ENCODE assay signal across 22 cellular contexts in the genomic region with DNA sequence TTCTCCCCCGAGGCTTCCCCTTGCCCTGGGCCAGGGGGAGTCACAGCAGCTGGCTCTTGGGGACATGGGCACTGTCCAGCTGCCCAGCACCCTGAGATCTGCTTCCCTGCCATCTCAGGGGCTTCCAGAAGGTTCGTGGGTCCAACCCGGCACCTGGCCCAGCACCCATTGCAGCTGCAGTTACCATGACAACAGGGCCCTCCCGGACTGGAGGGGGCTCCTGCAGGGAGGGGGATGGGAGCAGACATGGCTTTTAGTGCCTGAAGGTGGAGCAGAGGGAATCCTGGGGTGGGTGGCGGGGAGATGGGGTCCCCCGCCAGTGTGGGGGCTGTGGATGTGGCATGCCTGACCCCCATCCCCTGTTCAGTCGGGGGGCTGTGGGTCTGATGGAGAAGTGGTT. TPM values are rescaled to one million over a fixed set of nuclear protein-coding genes. Genes with fewer than 3 reads are reported as not detected.
DNase-seq lines count a peak whose midpoint lies in the region; ATAC-seq, FAIRE-seq and TF ChIP-seq lines count a peak whose summit lies in the region.
"Had no signal": no experiment of that assay in that cellular context is flagged by ENCODE, and none has a peak within 500 bp of the region (broad histone marks: within the 10 kb centered on the region; RNA-seq: fewer than 3 reads in every experiment).

No MANE protein-coding gene starts in this region.

- TF ChIP-seq POLR2A in HepG2 (IDR thresholded peaks at IDR 0.05; ENCODE audit: insufficient read depth in 1 of 2, low read depth in 2 of 2, low read length in 2 of 2) (no peak), right lobe of liver (IDR thresholded peaks at IDR 0.05) (no peak)

- ATAC-seq in HepG2 (no peak), right lobe of liver (no peak), GM21390 (IDR thresholded peaks at IDR 0.05; ENCODE audit: unreplicated experiment) (no peak), T-helper 17 cell (no peak)
- no peak for ATAC-seq in naive thymus-derived CD8-positive, alpha-beta T cell
- ATAC-seq: CD8-positive, alpha-beta T cell; PC-3; T-cell had no signal

- no peak overlapping the region for H3K4me2 ChIP-seq in HepG2 (ENCODE audit: low read depth, low read length)
- H3K4me2 ChIP-seq: BLaER1 treated with 17β-estradiol and CSF1 and Interleukin-3, amounts not matched to agents 10 nM and 100 nM; SK-N-SH had no signal

- H3K36me3 Mint-ChIP-seq in naive thymus-derived CD8-positive, alpha-beta T cell: peaks cover 5 to 38% (median 6%) of the 10 kb centered on the region in 3 donors
- H3K36me3 Mint-ChIP-seq in T-helper 17 cell (ENCODE audit: low read depth): peaks cover 3% of the 10 kb centered on the region

- WGBS in HepG2 (ENCODE audit: low lambda C conversion rate): 100% methylated on average over 5 of the region's 7 CpGs
- WGBS in right lobe of liver (ENCODE audit: insufficient coverage, low coverage, low lambda C conversion rate, missing lambda C conversion rate): no CpG with 5 or more reads among the region's 7 CpGs

- H3K27me3 ChIP-seq in HepG2 (ENCODE audit: control insufficient read depth in 1 of 2, insufficient read depth in 2 of 2, low read length in 2 of 2) (no peaks in the 10 kb centered on the region), right lobe of liver (no peaks in the 10 kb centered on the region), WERI-Rb-1 (ENCODE audit: insufficient read depth, low read depth, severe bottlenecking) (no peaks in the 10 kb centered on the region)
- H3K27me3 ChIP-seq: BLaER1 treated with 17β-estradiol and CSF1 and Interleukin-3, amounts not matched to agents 10 nM and 100 nM had no signal

- H3K9me3 ChIP-seq in HepG2 (ENCODE audit: low read length): no peaks in the 10 kb centered on the region
- H3K9me3 ChIP-seq in right lobe of liver: no peaks in the 10 kb centered on the region
- no peaks in the 10 kb centered on the region for H3K9me3 ChIP-seq in WERI-Rb-1 (ENCODE audit: severe bottlenecking)
- no peaks in the 10 kb centered on the region for H3K9me3 ChIP-seq in T-helper 17 cell (ENCODE audit: control insufficient read depth, low read length, poor library complexity, severe bottlenecking)
- H3K9me3 ChIP-seq: BLaER1 treated with 17β-estradiol and CSF1 and Interleukin-3, amounts not matched to agents 10 nM and 100 nM; HAP-1; SK-N-SH had no signal

- H3K36me3 ChIP-seq in HepG2 (replicated peaks in 1 of 2; ENCODE audit: control insufficient read depth in 1 of 2, insufficient read depth in 2 of 2, low read length in 2 of 2): peaks cover 5 to 12% of the 10 kb centered on the region in 2 experiments; a peak in 4 of 5 replicates
- no peaks in the 10 kb centered on the region for H3K36me3 ChIP-seq in right lobe of liver
- peaks cover 37% of the 10 kb centered on the region for H3K36me3 ChIP-seq in WERI-Rb-1

- no peaks in the 10 kb centered on the region for H3K79me2 ChIP-seq in HepG2 (ENCODE audit: insufficient read depth, low read length)

- TF ChIP-seq CTCF in HepG2 (CRISPR knock-in tag; IDR thresholded peaks at IDR 0.05) (no peak), right lobe of liver (IDR thresholded peaks at IDR 0.05) (no peak), WERI-Rb-1 (IDR thresholded peaks at IDR 0.05; ENCODE audit: low read depth, low read length) (no peak)

- POLR2A ChIA-PET in HepG2 (lab: Yijun Ruan, JAX): no interaction called here
- POLR2A ChIA-PET in naive thymus-derived CD8-positive, alpha-beta T cell (lab: Charles Lee): interaction anchor here (4.1 kb wide), 1 partner anchor 8 kb away, joined by 15 read pairs; no protein-coding TSS in a partner anchor

- no peak overlapping the region for H2AFZ ChIP-seq in HepG2 (ENCODE audit: low read length)

- peaks cover 19 to 67% (median 34%) of the 10 kb centered on the region in 4 donors for H3K4me1 Mint-ChIP-seq in naive thymus-derived CD8-positive, alpha-beta T cell
- H3K4me1 Mint-ChIP-seq in T-helper 17 cell: peaks cover 26% of the 10 kb centered on the region

- no peaks in the 10 kb centered on the region for H3K9me3 Mint-ChIP-seq in naive thymus-derived CD8-positive, alpha-beta T cell
- H3K9me3 Mint-ChIP-seq: CD8-positive, alpha-beta T cell; T-cell had no signal

- TF ChIP-seq RAD21 in HepG2 (CRISPR knock-in tag; IDR thresholded peaks at IDR 0.05): no peak

- peaks cover 27% of the 10 kb centered on the region for H3K4me1 ChIP-seq in HepG2 (ENCODE audit: insufficient read depth, low read length)
- no peaks in the 10 kb centered on the region for H3K4me1 ChIP-seq in right lobe of liver
- H3K4me1 ChIP-seq: BLaER1 treated with 17β-estradiol and CSF1 and Interleukin-3, amounts not matched to agents 10 nM and 100 nM; HAP-1 had no signal

- H3K27ac Mint-ChIP-seq in naive thymus-derived CD8-positive, alpha-beta T cell: peak overlapping the region in 3 of 10 donors; percentile 7 to 28 (median 18)
- H3K27ac Mint-ChIP-seq in T-helper 17 cell: no peak overlapping the region
- H3K27ac Mint-ChIP-seq: CD8-positive, alpha-beta T cell; T-cell had no signal

- intact Hi-C loops in HepG2 (cut with micrococcal nuclease; ENCODE audit: unreplicated experiment) (no loop called here), right lobe of liver (cut with DNase I) (no loop called here)

- FAIRE-seq in HepG2 (lab: Jason Lieb, UNC): no peak

- no peaks in the 10 kb centered on the region for H3K27me3 Mint-ChIP-seq in naive thymus-derived CD8-positive, alpha-beta T cell
- no peaks in the 10 kb centered on the region for H3K27me3 Mint-ChIP-seq in T-helper 17 cell
- H3K27me3 Mint-ChIP-seq: T-cell had no signal

- DNase-seq in HepG2 (ENCODE audit: low spot score) (no peak), right lobe of liver (no peak), WERI-Rb-1 (peak; percentile 33), iPS-NIHi7 (ENCODE audit: extremely low spot score) (peak; percentile 18), T-helper 17 cell (no peak)
- no peak for DNase-seq in naive thymus-derived CD8-positive, alpha-beta T cell
- DNase-seq: Calu3; CD8-positive, alpha-beta T cell; DMS79 treated with DMSO at 0.1 percent for 48 hours; IMR-90; Karpas-422; NCI-H1105; NCI-H1930; PC-3; RPMI8226; SHP77 treated with DMSO at 0.1 percent for 48 hours; SK-N-SH; T-cell had no signal

- CTCF ChIA-PET in HepG2 (lab: Yijun Ruan, JAX; ENCODE audit: low intra/inter-chr PET ratio, low total read pairs): interaction anchor here (3.7 kb wide), 1 partner anchor 65 kb away, joined by 15 read pairs; no protein-coding TSS in a partner anchor

- BruUV-seq in HepG2 (replicated peaks; lab: Mats Ljungman, UMichigan): no TSS peak

- no peak overlapping the region for H3K4me3 ChIP-seq in HepG2 (replicated peaks in 1 of 3; ENCODE audit: insufficient read depth in 1 of 3, low read depth in 2 of 3, low read length in 3 of 3)
- no peak overlapping the region for H3K4me3 ChIP-seq in right lobe of liver
- H3K4me3 ChIP-seq in WERI-Rb-1 (ENCODE audit: low read depth, low read length): no peak overlapping the region
- H3K4me3 ChIP-seq: BLaER1 treated with 17β-estradiol and CSF1 and Interleukin-3, amounts not matched to agents 10 nM and 100 nM; HAP-1 had no signal

- TF ChIP-seq EP300 in HepG2 (IDR thresholded peaks at IDR 0.05; ENCODE audit: low read depth in 2 of 2, low read length in 2 of 2) (no peak), HepG2 (CRISPR knock-in tag; IDR thresholded peaks at IDR 0.05; ENCODE audit: borderline replicate concordance) (no peak)

- H3K27ac ChIP-seq in HepG2 (ENCODE audit: extremely low read length, insufficient read depth, low read length) (no peak overlapping the region), right lobe of liver (no peak overlapping the region), WERI-Rb-1 (peak overlapping the region; percentile 76)
- H3K27ac ChIP-seq: BLaER1 treated with 17β-estradiol and CSF1 and Interleukin-3, amounts not matched to agents 10 nM and 100 nM; HL-60 had no signal

- no peaks in the 10 kb centered on the region for H4K20me1 ChIP-seq in HepG2 (ENCODE audit: insufficient read depth, low read length)

- in situ Hi-C loops in HepG2 (cut with HindIII; ENCODE audit: extremely low pct_ligation_motif_present, low pct_unique_long_range_greater_than_20kb): loop anchor here (5.0 kb wide), 1 partner anchor 63 kb away; no protein-coding TSS in a partner anchor

- H3K9ac ChIP-seq in HepG2 (ENCODE audit: insufficient read depth, low read depth, low read length): no peak overlapping the region
- H3K9ac ChIP-seq: BLaER1 treated with 17β-estradiol and CSF1 and Interleukin-3, amounts not matched to agents 10 nM and 100 nM; SK-N-SH had no signal

- H3K4me3 Mint-ChIP-seq in naive thymus-derived CD8-positive, alpha-beta T cell: no peak overlapping the region
- H3K4me3 Mint-ChIP-seq in T-helper 17 cell: no peak overlapping the region
- H3K4me3 Mint-ChIP-seq: CD8-positive, alpha-beta T cell; T-cell had no signal

RNA-seq across cellular contexts. Expression of a gene that starts 14.7 kb away (rescaled TPM):
- total RNA-seq in HepG2 (2016; rRNA removed; fragmentation: Illumina TruSeq; extraction: Trizol) (67.3 and 72.0 TPM in 2 replicates), right lobe of liver (10 to 100 TPM; 19.9 to 54.5 (median 24.8) TPM), T-helper 17 cell (10 to 100 TPM; 42.3 to 55.2 TPM)
- 25.2 and 25.3 TPM in 2 replicates for total RNA-seq in HepG2 (2016; cell fraction: cytosol; rRNA removed; fragmentation: Illumina TruSeq; extraction: Trizol; ENCODE audit: low read depth)
- 65.2 and 75.0 TPM in 2 replicates for total RNA-seq in HepG2 (2016; cell fraction: insoluble cytoplasmic fraction; rRNA removed; fragmentation: Illumina TruSeq; extraction: Trizol)
- 37.0 and 38.0 TPM in 2 replicates for total RNA-seq in HepG2 (2016; cell fraction: membrane; rRNA removed; fragmentation: Illumina TruSeq; extraction: Trizol)
- 27.3 and 31.0 TPM in 2 replicates for total RNA-seq in HepG2 (2016; cell fraction: nucleus; rRNA removed; fragmentation: Illumina TruSeq; extraction: Trizol)
- polyA plus RNA-seq in HepG2 (2011; rRNA removed): 31.9 and 43.2 TPM in 2 replicates
- polyA plus RNA-seq in HepG2 (2011; cell fraction: cytosol; rRNA removed): 39.4 and 64.9 TPM in 2 replicates
- 44.7 and 53.7 TPM in 2 replicates for polyA plus RNA-seq in HepG2 (2011; cell fraction: nucleus; rRNA removed)
- polyA plus RNA-seq in HepG2 (2012): 19.6 and 20.3 TPM in 2 replicates
- 20.1 and 20.5 TPM in 2 replicates for polyA plus RNA-seq in HepG2 (2016; cell fraction: cytosol; fragmentation: Illumina TruSeq; extraction: Trizol; ENCODE audit: low read depth)
- 61.0 and 62.9 TPM in 2 replicates for polyA plus RNA-seq in HepG2 (2016; cell fraction: insoluble cytoplasmic fraction; fragmentation: Illumina TruSeq; extraction: Trizol; ENCODE audit: low read depth)
- 30.3 TPM in 2 replicates for polyA plus RNA-seq in HepG2 (2016; cell fraction: membrane; fragmentation: Illumina TruSeq; extraction: Trizol; ENCODE audit: low read depth)
- polyA plus RNA-seq in HepG2 (2016; cell fraction: nucleus; fragmentation: Illumina TruSeq; extraction: Trizol; ENCODE audit: insufficient read depth, low read depth): 55.0 and 61.1 TPM in 2 replicates
- 15.9 and 27.0 TPM in 2 replicates for polyA minus RNA-seq in HepG2 (2011; rRNA and poly(A)+ RNA removed; ENCODE audit: low replicate concordance)
- polyA minus RNA-seq in HepG2 (2011; cell fraction: cytosol; rRNA and poly(A)+ RNA removed): 10.9 and 16.1 TPM in 2 replicates
- 6.3 and 7.9 TPM in 2 replicates for polyA minus RNA-seq in HepG2 (2011; cell fraction: nucleus; rRNA and poly(A)+ RNA removed)
- total RNA-seq in naive thymus-derived CD8-positive, alpha-beta T cell: 10 to 100 TPM; 63.3 to 65.6 TPM
- polyA plus RNA-seq in naive thymus-derived CD8-positive, alpha-beta T cell: 100 to 1,000 TPM in 1 of 3 donors, 10 to 100 TPM in 2; 85.3 to 126 (median 95.8) TPM

RNA-seq across cellular contexts. Expression of a gene that starts 22.1 kb away (rescaled TPM):
- total RNA-seq in HepG2 (2016; rRNA removed; fragmentation: Illumina TruSeq; extraction: Trizol) (373 and 382 TPM in 2 replicates), right lobe of liver (100 to 1,000 TPM; 152 to 303 (median 168) TPM), T-helper 17 cell (100 to 1,000 TPM; 202 to 207 TPM)
- total RNA-seq in HepG2 (2016; cell fraction: cytosol; rRNA removed; fragmentation: Illumina TruSeq; extraction: Trizol; ENCODE audit: low read depth): 139 and 172 TPM in 2 replicates
- 375 and 403 TPM in 2 replicates for total RNA-seq in HepG2 (2016; cell fraction: insoluble cytoplasmic fraction; rRNA removed; fragmentation: Illumina TruSeq; extraction: Trizol)
- total RNA-seq in HepG2 (2016; cell fraction: membrane; rRNA removed; fragmentation: Illumina TruSeq; extraction: Trizol): 186 and 246 TPM in 2 replicates
- total RNA-seq in HepG2 (2016; cell fraction: nucleus; rRNA removed; fragmentation: Illumina TruSeq; extraction: Trizol): 155 and 174 TPM in 2 replicates
- 427 and 487 TPM in 2 replicates for polyA plus RNA-seq in HepG2 (2011; rRNA removed)
- 507 and 557 TPM in 2 replicates for polyA plus RNA-seq in HepG2 (2011; cell fraction: cytosol; rRNA removed)
- 178 and 205 TPM in 2 replicates for polyA plus RNA-seq in HepG2 (2011; cell fraction: nucleus; rRNA removed)
- 308 and 326 TPM in 2 replicates for polyA plus RNA-seq in HepG2 (2012)
- polyA plus RNA-seq in HepG2 (2016; cell fraction: cytosol; fragmentation: Illumina TruSeq; extraction: Trizol; ENCODE audit: low read depth): 140 and 221 TPM in 2 replicates
- 360 and 409 TPM in 2 replicates for polyA plus RNA-seq in HepG2 (2016; cell fraction: insoluble cytoplasmic fraction; fragmentation: Illumina TruSeq; extraction: Trizol; ENCODE audit: low read depth)
- 156 and 243 TPM in 2 replicates for polyA plus RNA-seq in HepG2 (2016; cell fraction: membrane; fragmentation: Illumina TruSeq; extraction: Trizol; ENCODE audit: low read depth)
- 294 and 307 TPM in 2 replicates for polyA plus RNA-seq in HepG2 (2016; cell fraction: nucleus; fragmentation: Illumina TruSeq; extraction: Trizol; ENCODE audit: insufficient read depth, low read depth)
- 47.1 and 96.5 TPM in 2 replicates for polyA minus RNA-seq in HepG2 (2011; rRNA and poly(A)+ RNA removed; ENCODE audit: low replicate concordance)
- 33.3 and 39.4 TPM in 2 replicates for polyA minus RNA-seq in HepG2 (2011; cell fraction: cytosol; rRNA and poly(A)+ RNA removed)
- polyA minus RNA-seq in HepG2 (2011; cell fraction: nucleus; rRNA and poly(A)+ RNA removed): 21.3 and 28.2 TPM in 2 replicates
- total RNA-seq in naive thymus-derived CD8-positive, alpha-beta T cell: 100 to 1,000 TPM; 222 to 232 TPM
- polyA plus RNA-seq in naive thymus-derived CD8-positive, alpha-beta T cell: 100 to 1,000 TPM; 694 to 819 (median 701) TPM

RNA-seq across cellular contexts. Expression of a gene that starts 30.9 kb away (rescaled TPM):
- total RNA-seq in HepG2 (2016; rRNA removed; fragmentation: Illumina TruSeq; extraction: Trizol): 19.0 and 20.4 TPM in 2 replicates
- 6.1 and 6.2 TPM in 2 replicates for total RNA-seq in HepG2 (2016; cell fraction: cytosol; rRNA removed; fragmentation: Illumina TruSeq; extraction: Trizol; ENCODE audit: low read depth)
- total RNA-seq in HepG2 (2016; cell fraction: insoluble cytoplasmic fraction; rRNA removed; fragmentation: Illumina TruSeq; extraction: Trizol): 15.4 and 21.7 TPM in 2 replicates
- total RNA-seq in HepG2 (2016; cell fraction: membrane; rRNA removed; fragmentation: Illumina TruSeq; extraction: Trizol): 9.7 and 12.3 TPM in 2 replicates
- total RNA-seq in HepG2 (2016; cell fraction: nucleus; rRNA removed; fragmentation: Illumina TruSeq; extraction: Trizol): 18.7 and 20.1 TPM in 2 replicates
- polyA plus RNA-seq in HepG2 (2011; rRNA removed): 23.1 and 30.1 TPM in 2 replicates
- 15.4 and 23.3 TPM in 2 replicates for polyA plus RNA-seq in HepG2 (2011; cell fraction: cytosol; rRNA removed)
- polyA plus RNA-seq in HepG2 (2011; cell fraction: nucleus; rRNA removed): 56.0 and 59.0 TPM in 2 replicates
- polyA plus RNA-seq in HepG2 (2012): 17.5 and 22.5 TPM in 2 replicates
- polyA plus RNA-seq in HepG2 (2016; cell fraction: cytosol; fragmentation: Illumina TruSeq; extraction: Trizol; ENCODE audit: low read depth): 2.6 and 3.8 TPM in 2 replicates
- 21.5 and 27.0 TPM in 2 replicates for polyA plus RNA-seq in HepG2 (2016; cell fraction: insoluble cytoplasmic fraction; fragmentation: Illumina TruSeq; extraction: Trizol; ENCODE audit: low read depth)
- polyA plus RNA-seq in HepG2 (2016; cell fraction: membrane; fragmentation: Illumina TruSeq; extraction: Trizol; ENCODE audit: low read depth): 7.6 and 8.6 TPM in 2 replicates
- polyA plus RNA-seq in HepG2 (2016; cell fraction: nucleus; fragmentation: Illumina TruSeq; extraction: Trizol; ENCODE audit: insufficient read depth, low read depth): 35.6 and 40.1 TPM in 2 replicates
- polyA minus RNA-seq in HepG2 (2011; rRNA and poly(A)+ RNA removed; ENCODE audit: low replicate concordance): 9.7 and 38.5 TPM in 2 replicates
- 10.0 and 11.3 TPM in 2 replicates for polyA minus RNA-seq in HepG2 (2011; cell fraction: cytosol; rRNA and poly(A)+ RNA removed)
- 25.1 and 28.3 TPM in 2 replicates for polyA minus RNA-seq in HepG2 (2011; cell fraction: nucleus; rRNA and poly(A)+ RNA removed)
- total RNA-seq in right lobe of liver: 10 to 100 TPM in 4 of 6 experiments, 1 to 10 TPM in 2; 9.8 to 18.4 (median 10.9) TPM
- total RNA-seq in naive thymus-derived CD8-positive, alpha-beta T cell: 10 to 100 TPM; 38.0 to 42.1 TPM
- polyA plus RNA-seq in naive thymus-derived CD8-positive, alpha-beta T cell: 10 to 100 TPM in 1 of 3 donors, 1 to 10 TPM in 2; 8.3 to 15.6 (median 8.5) TPM
- 10 to 100 TPM; 33.5 to 34.4 TPM for total RNA-seq in T-helper 17 cell

Comparison
In these comparisons a context has a peak if more than half of its experiments do, and no peak if none do; other contexts are left out.
1. DNase-seq: peak in WERI-Rb-1 (single experiment) and iPS-NIHi7 (single experiment); none in HepG2 (single experiment), right lobe of liver (0 of 3), naive thymus-derived CD8-positive, alpha-beta T cell (0 of 10) and T-helper 17 cell (0 of 3).